In genomic region chr12:52317443-52318052, GRCh38 we compare ENCODE assay signal across 26 cellular contexts. TPM values are rescaled to one million over a fixed set of nuclear protein-coding genes. Genes with fewer than 3 reads are reported as not detected.
A peak's percentile ranks its signal among the peaks of the same experiment; 100 is the strongest.
DNase-seq lines count a peak whose midpoint lies in the region; ATAC-seq, FAIRE-seq and TF ChIP-seq lines count a peak whose summit lies in the region.
"Had no signal": no experiment of that assay in that cellular context is flagged by ENCODE, and none has a peak within 500 bp of the region (broad histone marks: within the 10 kb centered on the region; RNA-seq: fewer than 3 reads in every experiment).

No MANE protein-coding gene starts in this region.

- FAIRE-seq in A549 (lab: Jason Lieb, UNC), result no peak
- FAIRE-seq: A204.1, D721Med, GM12892, GM18507, H54, HTR-8/SVneo, K562 had no signal

- no peak for TF ChIP-seq POLR2A in A549 (IDR thresholded peaks at IDR 0.05; ENCODE audit: low read length)
- TF ChIP-seq POLR2A in stomach (IDR thresholded peaks at IDR 0.05), result no peak

- TF ChIP-seq CTCF in A549 (IDR thresholded peaks at IDR 0.05), result no peak
- no peak for TF ChIP-seq CTCF in GM20000 (IDR thresholded peaks at IDR 0.05; ENCODE audit: extremely low read depth, missing control alignments)
- TF ChIP-seq CTCF in stomach (IDR thresholded peaks at IDR 0.05), result no peak

- POLR2A ChIA-PET in A549 (lab: Yijun Ruan, JAX), result no interaction called here

- no peak for TF ChIP-seq RAD21 in A549 (conservative IDR thresholded peaks at IDR 0.05 in 1 of 2, IDR thresholded peaks at IDR 0.05 in 1 of 2)

- ATAC-seq in A549, result no peak
- ATAC-seq in GM19455 (IDR thresholded peaks at IDR 0.05; ENCODE audit: unreplicated experiment), result no peak
- ATAC-seq: K562 had no signal

- CTCF ChIA-PET in A549 (lab: Yijun Ruan, JAX), result interaction anchor here (1.3 to 15.7 kb wide), 8 partner anchors 8 to 567 kb away, joined by 3 to 387 read pairs (median 8); partner anchors contain the start of gene KRT86

- H3K27ac ChIP-seq in A549, result peak overlapping the region; percentile 51 to 81; a peak in 5 of 6 replicates
- H3K27ac ChIP-seq in stomach, result no peak overlapping the region
- H3K27ac ChIP-seq: C4-2B, GM23248 had no signal

- H3K4me3 ChIP-seq in A549, result no peak overlapping the region
- H3K4me3 ChIP-seq in stomach, result no peak overlapping the region
- H3K4me3 ChIP-seq: GM23248, K562 had no signal

- H3K9me3 ChIP-seq in A549 (no peaks in the 10 kb centered on the region), stomach (no peaks in the 10 kb centered on the region)
- H3K9me3 ChIP-seq: Caco-2 had no signal

- H3K4me1 ChIP-seq in A549 (peaks cover 7% of the 10 kb centered on the region; the same call in 1 of the 3 replicates), stomach (no peaks in the 10 kb centered on the region)
- H3K4me1 ChIP-seq: Caco-2 had no signal

- WGBS in A549 (ENCODE audit: missing lambda C conversion rate), result 93% methylated on average over 12 of the region's 12 CpGs
- 84 to 94% (median 88%) methylated on average over 6 to 12 of the region's 12 CpGs for WGBS in stomach, 5 donors

- no peak for TF ChIP-seq EP300 in A549 (IDR thresholded peaks at IDR 0.05)
- TF ChIP-seq EP300 in stomach (IDR thresholded peaks at IDR 0.05), result no peak

- H3K36me3 ChIP-seq in stomach, result no peaks in the 10 kb centered on the region

- intact Hi-C loops in stomach (cut with DNase I; ENCODE audit: low total_unique reads), result no loop called here

- DNase-seq in A549 (ENCODE audit: low read depth in 1 of 2, low spot score in 1 of 2), result no peak
- DNase-seq in GM20000 (ENCODE audit: low spot score), result peak; percentile 10
- DNase-seq in mesenteric fat pad (ENCODE audit: low spot score), result peak; percentile 68
- peak; percentile 17 for DNase-seq in stomach
- no peak for DNase-seq in NCI-H1694 treated with DMSO at 0.1 percent for 48 hours (lab: John Stamatoyannopoulos, UW)
- DNase-seq in GOT3 (lab: John Stamatoyannopoulos, UW), result no peak
- DNase-seq: AML-193, Caco-2, DMS153, DMS79, GDM1, GM23248, HCEC 1CT, IMR-90 had no signal

- H3K4me2 ChIP-seq in A549, result no peak overlapping the region

- H3K27me3 ChIP-seq in stomach, result peaks cover 0 to 62% (median 13%) of the 10 kb centered on the region in 3 donors

TF ChIP-seq in A549, 52 proteins besides CTCF, POLR2A, EP300 and RAD21:
- TF ChIP-seq ELK1 (IDR thresholded peaks at IDR 0.05; ENCODE audit: low read depth, low read length) (no peak), JUNB (IDR thresholded peaks at IDR 0.05) (no peak), SREBF2 (IDR thresholded peaks at IDR 0.05) (no peak), RCOR1 (IDR thresholded peaks at IDR 0.05; ENCODE audit: low read depth, low read length) (no peak), CEBPB (IDR thresholded peaks at IDR 0.05) (no peak), ATOH8 (CRISPR knock-in tag; IDR thresholded peaks at IDR 0.05; ENCODE audit: low read depth) (no peak), HOXA7 (CRISPR knock-in tag; IDR thresholded peaks at IDR 0.05) (no peak), PHF8 (IDR thresholded peaks at IDR 0.05; ENCODE audit: borderline replicate concordance, low read depth) (no peak), MAZ (IDR thresholded peaks at IDR 0.05; ENCODE audit: borderline replicate concordance, low read depth, low read length) (no peak), NR3C1 (IDR thresholded peaks at IDR 0.05) (no peak), MAFK (IDR thresholded peaks at IDR 0.05; ENCODE audit: partially characterized antibody) (no peak)

RNA-seq across cellular contexts. Expression of gene KRT83, which starts 3.6 kb away (rescaled TPM):
- polyA plus RNA-seq in A549 (2011; rRNA removed) (11.6 and 20.4 TPM in 2 replicates), A549 (2017; fragmentation: RNase III; extraction: RNeasy Plus Mini Kit Qiagen cat#74134 plus additional on column Dnase treatment) (43.3 to 52.1 TPM (median 44.8 TPM) in 3 replicates), stomach (not detected)
- polyA plus RNA-seq in A549 (2012; cell fraction: cytosol; rRNA removed), result 2.3 TPM in 2 replicates
- polyA plus RNA-seq in A549 (2012; cell fraction: nucleus; rRNA removed), result 1.4 and 1.8 TPM in 2 replicates
- polyA minus RNA-seq in A549 (2011; rRNA and poly(A)+ RNA removed), result 3.5 and 4.8 TPM in 2 replicates
- total RNA-seq in mesenteric fat pad (not detected), stomach (not detected)
- total RNA-seq: Caco-2; CD4-positive, alpha-beta T cell; Daoy; GM23248; IMR-90; K562 had no signal
- polyA plus RNA-seq: GM23248, IMR-90, K562 had no signal

RNA-seq across cellular contexts. Expression of gene KRT81, which starts 26.2 kb away (rescaled TPM):
- 1,799 and 1,935 TPM in 2 replicates for polyA plus RNA-seq in A549 (2011; rRNA removed)
- 4,307 and 4,853 TPM in 2 replicates for polyA plus RNA-seq in A549 (2012; cell fraction: cytosol; rRNA removed)
- polyA plus RNA-seq in A549 (2012; cell fraction: nucleus; rRNA removed), result 4,173 and 4,472 TPM in 2 replicates
- 3,419 to 3,643 TPM (median 3,445 TPM) in 3 replicates for polyA plus RNA-seq in A549 (2017; fragmentation: RNase III; extraction: RNeasy Plus Mini Kit Qiagen cat#74134 plus additional on column Dnase treatment)
- polyA minus RNA-seq in A549 (2011; rRNA and poly(A)+ RNA removed), result 632 and 835 TPM in 2 replicates
- not detected for total RNA-seq in mesenteric fat pad
- not detected for total RNA-seq in stomach
- polyA plus RNA-seq in stomach, result under 1 TPM in 1 of 3 donors, not detected in 2; 0.15 TPM
- total RNA-seq: CD4-positive, alpha-beta T cell had no signal
- polyA plus RNA-seq: K562 had no signal

RNA-seq across cellular contexts. Expression of gene KRT86, which starts 43.1 kb away (rescaled TPM):
- 23.5 and 43.0 TPM in 2 replicates for polyA plus RNA-seq in A549 (2011; rRNA removed)
- polyA plus RNA-seq in A549 (2012; cell fraction: cytosol; rRNA removed), result 10.6 and 13.1 TPM in 2 replicates
- polyA plus RNA-seq in A549 (2012; cell fraction: nucleus; rRNA removed), result 73.1 and 148 TPM in 2 replicates
- polyA plus RNA-seq in A549 (2017; fragmentation: RNase III; extraction: RNeasy Plus Mini Kit Qiagen cat#74134 plus additional on column Dnase treatment), result 331 to 441 TPM (median 378 TPM) in 3 replicates
- polyA minus RNA-seq in A549 (2011; rRNA and poly(A)+ RNA removed), result 4.4 and 5.3 TPM in 2 replicates
- total RNA-seq in mesenteric fat pad, result not detected
- not detected for total RNA-seq in stomach
- not detected for polyA plus RNA-seq in stomach
- total RNA-seq: Caco-2; CD4-positive, alpha-beta T cell; IMR-90; K562 had no signal
- polyA plus RNA-seq: IMR-90, K562 had no signal

RNA-seq across cellular contexts. Expression of gene KRT85, which starts 49.7 kb away (rescaled TPM):
- polyA plus RNA-seq in A549 (2011; rRNA removed) (0.07 TPM in 1 of 2 replicates, not detected in the other), A549 (2017; fragmentation: RNase III; extraction: RNeasy Plus Mini Kit Qiagen cat#74134 plus additional on column Dnase treatment) (2.9 to 4.8 TPM (median 3.7 TPM) in 3 replicates), stomach (not detected)
- 0.04 and 0.09 TPM in 2 replicates for polyA plus RNA-seq in A549 (2012; cell fraction: cytosol; rRNA removed)
- polyA plus RNA-seq in A549 (2012; cell fraction: nucleus; rRNA removed), result 0.04 TPM in 2 replicates
- polyA minus RNA-seq in A549 (2011; rRNA and poly(A)+ RNA removed), result not detected in 2 replicates
- total RNA-seq in mesenteric fat pad (not detected), stomach (not detected)
- total RNA-seq: Caco-2; CD4-positive, alpha-beta T cell; GM23248; IMR-90; K562 had no signal
- polyA plus RNA-seq: BJ, GM23248, IMR-90, K562 had no signal

Comparison
In these comparisons a context has a peak if more than half of its experiments do, and no peak if none do; other contexts are left out.
1. DNase-seq: peak in GM20000 (single experiment), mesenteric fat pad (single experiment) and stomach (single experiment); none in A549 (0 of 2), NCI-H1694 treated with DMSO at 0.1 percent for 48 hours (single experiment) and GOT3 (single experiment).
2. H3K27ac ChIP-seq: peak in A549 (2 of 2); none in stomach (0 of 5).